ENCODE assay signal across 27 cellular contexts in genomic region chr9:27085456-27085855, GRCh38. TPM values are rescaled to one million over a fixed set of nuclear protein-coding genes. Genes with fewer than 3 reads are reported as not detected.
"Had no signal": no experiment of that assay in that cellular context is flagged by ENCODE, and none has a peak within 500 bp of the region (broad histone marks: within the 10 kb centered on the region; RNA-seq: fewer than 3 reads in every experiment).

No MANE protein-coding gene starts in this region.

- H2AFZ ChIP-seq: hepatocyte had no signal

- H3K4me1 ChIP-seq: breast epithelium, foreskin keratinocyte, lower lobe of right lung, spleen, upper lobe of right lung had no signal

- H3K27ac ChIP-seq: ascending aorta, breast epithelium, foreskin keratinocyte, hepatocyte, lower lobe of right lung, spleen, thoracic aorta, upper lobe of right lung had no signal

- H3K36me3 ChIP-seq: ascending aorta, breast epithelium, lower lobe of right lung, spleen, thoracic aorta, upper lobe of right lung had no signal

- DNase-seq: activated B cell treated with CpG ODN at 0.5 μM for 24 hours; activated CD4-positive, alpha-beta T cell treated with anti-CD3 and anti-CD28 coated beads for 36 hours; activated CD4-positive, alpha-beta T cell treated with anti-CD3 and anti-CD28 coated beads, Interleukin-2, amount 50 U/mL, for 4 hours; activated CD8-positive, alpha-beta memory T cell treated with anti-CD3 and anti-CD28 coated beads for 24 hours; activated CD8-positive, alpha-beta memory T cell treated with anti-CD3 and anti-CD28 coated beads, Interleukin-2, amount 50 U/mL, for 4 hours; activated T-cell treated with anti-CD3 and anti-CD28 coated beads, Interleukin-2, amount 50 U/mL, for 24 hours; foreskin keratinocyte; glutamatergic neuron; immature natural killer cell; lower lobe of right lung; naive thymus-derived CD4-positive, alpha-beta T cell; retina; spleen; stimulated activated CD4-positive, alpha-beta T cell treated with anti-CD3 and anti-CD28 coated beads, Interleukin-4, amount 100 ng/mL, for 1 hour; stimulated activated naive CD4-positive, alpha-beta T cell; upper lobe of right lung had no signal

- H3K36me3 Mint-ChIP-seq: activated naive CD4-positive, alpha-beta T cell treated with anti-CD3 and anti-CD28 coated beads, Interleukin-2, amount 50 U/mL, for 72 hours had no signal

- H3K27ac Mint-ChIP-seq: activated B cell treated with CpG ODN at 0.5 μM for 24 hours; activated CD4-positive, alpha-beta T cell treated with anti-CD3 and anti-CD28 coated beads for 36 hours; activated naive CD4-positive, alpha-beta T cell treated with anti-CD3 and anti-CD28 coated beads, Interleukin-2, amount 50 U/mL, for 72 hours; activated T-cell treated with anti-CD3 and anti-CD28 coated beads, Interleukin-2, amount 50 U/mL, for 24 hours; activated T-helper 17 cell treated with anti-CD3 and anti-CD28 coated beads, Interleukin-2, amount 50 U/mL, for 72 hours; immature natural killer cell; naive thymus-derived CD4-positive, alpha-beta T cell; progenitor cell of endocrine pancreas had no signal

- H3K4me3 ChIP-seq: ascending aorta, breast epithelium, coronary artery, hepatocyte, lower lobe of right lung, spleen, thoracic aorta, upper lobe of right lung had no signal

- ATAC-seq: activated CD4-positive, alpha-beta T cell treated with anti-CD3 and anti-CD28 coated beads for 36 hours; activated naive CD4-positive, alpha-beta T cell treated with anti-CD3 and anti-CD28 coated beads, Interleukin-2, amount 50 U/mL, for 72 hours; activated T-helper 17 cell treated with anti-CD3 and anti-CD28 coated beads, Interleukin-2, amount 50 U/mL, for 72 hours; foreskin keratinocyte; left lobe of liver; lower lobe of right lung; naive thymus-derived CD4-positive, alpha-beta T cell; upper lobe of right lung had no signal

- H3K4me2 ChIP-seq: hepatocyte had no signal

- H3K27me3 ChIP-seq: ascending aorta, breast epithelium, foreskin keratinocyte, hepatocyte, spleen, upper lobe of right lung had no signal

- H3K27me3 Mint-ChIP-seq: activated B cell treated with CpG ODN at 0.5 μM for 24 hours; activated CD4-positive, alpha-beta T cell treated with anti-CD3 and anti-CD28 coated beads for 36 hours; activated T-cell treated with anti-CD3 and anti-CD28 coated beads, Interleukin-2, amount 50 U/mL, for 24 hours; activated T-helper 17 cell treated with anti-CD3 and anti-CD28 coated beads, Interleukin-2, amount 50 U/mL, for 72 hours; progenitor cell of endocrine pancreas had no signal

- H3K9me3 Mint-ChIP-seq: activated B cell treated with CpG ODN at 0.5 μM for 24 hours; activated naive CD4-positive, alpha-beta T cell treated with anti-CD3 and anti-CD28 coated beads, Interleukin-2, amount 50 U/mL, for 72 hours; activated T-cell treated with anti-CD3 and anti-CD28 coated beads, Interleukin-2, amount 50 U/mL, for 24 hours; activated T-helper 17 cell treated with anti-CD3 and anti-CD28 coated beads, Interleukin-2, amount 50 U/mL, for 72 hours; naive thymus-derived CD4-positive, alpha-beta T cell had no signal

- H3K4me1 Mint-ChIP-seq: activated B cell treated with CpG ODN at 0.5 μM for 24 hours; activated CD4-positive, alpha-beta T cell treated with anti-CD3 and anti-CD28 coated beads for 36 hours; activated T-helper 17 cell treated with anti-CD3 and anti-CD28 coated beads, Interleukin-2, amount 50 U/mL, for 72 hours; immature natural killer cell; naive thymus-derived CD4-positive, alpha-beta T cell had no signal

- H3K9me3 ChIP-seq: ascending aorta, breast epithelium, lower lobe of right lung, spleen, thoracic aorta, upper lobe of right lung had no signal

- H3K79me2 ChIP-seq: hepatocyte had no signal

- H3K4me3 Mint-ChIP-seq: activated B cell treated with CpG ODN at 0.5 μM for 24 hours; activated CD4-positive, alpha-beta T cell treated with anti-CD3 and anti-CD28 coated beads for 36 hours; activated T-cell treated with anti-CD3 and anti-CD28 coated beads, Interleukin-2, amount 50 U/mL, for 24 hours; activated T-helper 17 cell treated with anti-CD3 and anti-CD28 coated beads, Interleukin-2, amount 50 U/mL, for 72 hours; immature natural killer cell; naive thymus-derived CD4-positive, alpha-beta T cell had no signal

RNA-seq across cellular contexts. Expression of gene TEK, which starts 23.6 kb away (rescaled TPM):
- total RNA-seq: activated B cell treated with CpG ODN at 0.5 μM for 24 hours; activated CD4-positive, alpha-beta T cell treated with anti-CD3 and anti-CD28 coated beads for 36 hours; activated naive CD4-positive, alpha-beta T cell treated with anti-CD3 and anti-CD28 coated beads, Interleukin-2, amount 50 U/mL, for 72 hours; activated T-helper 17 cell treated with anti-CD3 and anti-CD28 coated beads, Interleukin-2, amount 50 U/mL, for 72 hours; epithelial cell of proximal tubule; naive thymus-derived CD4-positive, alpha-beta T cell; progenitor cell of endocrine pancreas; T-helper 2 cell treated with Interferon-gamma antibody and Interleukin-4, amounts not matched to agents 100 ng/mL and 5 ng/mL, for 36 hours had no signal
- polyA plus RNA-seq: immature natural killer cell; naive thymus-derived CD4-positive, alpha-beta T cell had no signal
